In genomic region chr4:187608001-187608421, GRCh38 we compare ENCODE assay signal across 18 cellular contexts.
DNase-seq lines count a peak whose midpoint lies in the region; ATAC-seq and TF ChIP-seq lines count a peak whose summit lies in the region.
"Had no signal": no experiment of that assay in that cellular context is flagged by ENCODE, and none has a peak within 500 bp of the region (broad histone marks: within the 10 kb centered on the region; RNA-seq: fewer than 3 reads in every experiment).

No MANE protein-coding gene starts in this region.

- H3K9ac ChIP-seq in HCT116 (ENCODE audit: low read length) (no peak overlapping the region), SK-N-SH (no peak overlapping the region)

- no peak for TF ChIP-seq POLR2A in HCT116 (IDR thresholded peaks at IDR 0.05; ENCODE audit: borderline replicate concordance, extremely low read depth, insufficient read depth, insufficient read length)
- TF ChIP-seq POLR2A in upper lobe of left lung (IDR thresholded peaks at IDR 0.05): no peak
- TF ChIP-seq POLR2A in heart left ventricle (IDR thresholded peaks at IDR 0.05): no peak

- POLR2A ChIA-PET in HCT116 (lab: Charles Lee): interaction anchor here (0.7 kb wide), 1 partner anchor 11 kb away, joined by 4 read pairs; no protein-coding TSS in a partner anchor
- POLR2A ChIA-PET in SK-N-SH (lab: Yijun Ruan, JAX): no interaction called here

- H3K27me3 ChIP-seq in HCT116 (ENCODE audit: insufficient read depth, low read length) (no peaks in the 10 kb centered on the region), SK-N-SH (ENCODE audit: insufficient read depth) (no peaks in the 10 kb centered on the region), upper lobe of left lung (no peaks in the 10 kb centered on the region), heart left ventricle (peaks cover 0 to 12% (median 0%) of the 10 kb centered on the region in 9 donors)
- H3K27me3 ChIP-seq: neutrophil, tibial artery had no signal

- TF ChIP-seq RAD21 in HCT116 (IDR thresholded peaks at IDR 0.05; ENCODE audit: low read depth) (no peak), SK-N-SH (IDR thresholded peaks at IDR 0.05; ENCODE audit: low read length) (no peak)

- H3K9me2 ChIP-seq in HCT116 (ENCODE audit: insufficient read depth) (no peaks in the 10 kb centered on the region), SK-N-SH (no peaks in the 10 kb centered on the region)

- intact Hi-C loops in HCT116 (cut with micrococcal nuclease): loop anchor here (5.0 to 10.0 kb wide), 5 partner anchors 384 to 847 kb away; no protein-coding TSS in a partner anchor
- intact Hi-C loops in heart left ventricle (cut with DNase I): loop anchor here in 9 of 10 donors (5.0 to 10.0 kb wide), 5 partner anchors 883 to 1597 kb away; partner anchors contain the start of gene FAT1 (in 1 of the 9)

- H3F3A ChIP-seq in SK-N-SH (replicated peaks; ENCODE audit: insufficient read depth): peaks cover 13% of the 10 kb centered on the region

- no peak for ATAC-seq in HCT116
- ATAC-seq in upper lobe of left lung (ENCODE audit: low FRiP score in 2 of 2): no peak
- ATAC-seq in heart left ventricle: no peak
- ATAC-seq: GM12878 had no signal

- BruUV-seq in HCT116 (replicated peaks; lab: Mats Ljungman, UMichigan): no TSS peak

- in situ Hi-C loops in ACHN (cut with HindIII; ENCODE audit: low pct_ligation_motif_present, low pct_unique_long_range_greater_than_20kb, low sequenced_read_pairs): no loop called here

- peaks cover 2 to 21% of the 10 kb centered on the region in 2 experiments; a peak in 2 of 4 replicates for H3K4me1 ChIP-seq in HCT116 (ENCODE audit: control insufficient read depth in 1 of 2, insufficient read depth in 2 of 2, low read length in 2 of 2)
- peaks cover 0 to 19% of the 10 kb centered on the region in 2 experiments; a peak in 1 of 4 replicates for H3K4me1 ChIP-seq in SK-N-SH (ENCODE audit: control insufficient read depth in 1 of 2, insufficient read depth in 2 of 2, low read depth in 1 of 2, low read length in 1 of 2)
- peaks cover 0 to 5% (median 1%) of the 10 kb centered on the region in 4 donors for H3K4me1 ChIP-seq in upper lobe of left lung
- peaks cover 0 to 5% (median 0%) of the 10 kb centered on the region in 12 donors for H3K4me1 ChIP-seq in heart left ventricle

- H4K20me1 ChIP-seq in HCT116 (ENCODE audit: insufficient read depth) (no peaks in the 10 kb centered on the region), SK-N-SH (ENCODE audit: insufficient read depth) (no peaks in the 10 kb centered on the region)

- H3K36me3 ChIP-seq in HCT116 (ENCODE audit: control insufficient read depth in 1 of 2, insufficient read depth in 2 of 2, low read length in 2 of 2) (no peaks in the 10 kb centered on the region), SK-N-SH (replicated peaks in 1 of 2; ENCODE audit: control insufficient read depth in 1 of 2, insufficient read depth in 2 of 2, low read length in 1 of 2) (no peaks in the 10 kb centered on the region), upper lobe of left lung (no peaks in the 10 kb centered on the region), heart left ventricle (no peaks in the 10 kb centered on the region)
- H3K36me3 ChIP-seq: neutrophil, tibial artery had no signal

- H3K9me3 ChIP-seq in HCT116 (ENCODE audit: control insufficient read depth in 1 of 2, insufficient read depth in 1 of 2, low read depth in 1 of 2, low read length in 2 of 2) (no peaks in the 10 kb centered on the region), SK-N-SH (no peaks in the 10 kb centered on the region), upper lobe of left lung (no peaks in the 10 kb centered on the region), heart left ventricle (no peaks in the 10 kb centered on the region)
- H3K9me3 ChIP-seq: neutrophil, tibial artery had no signal

- RAD21 ChIA-PET in HCT116 (lab: Charles Lee; ENCODE audit: low non-redundant PET in 1 of 2, low total read pairs in 2 of 2, uncharacterized antibody in 2 of 2, unreplicated experiment in 2 of 2): no interaction called here

- H3K27ac ChIP-seq in HCT116 (ENCODE audit: low read depth, low read length): no peak overlapping the region
- H3K27ac ChIP-seq in SK-N-SH (ENCODE audit: low read depth in 2 of 2, low read length in 1 of 2): peak overlapping the region in 1 of 2 experiments; percentile 47; a peak in 2 of 4 replicates
- H3K27ac ChIP-seq in upper lobe of left lung: no peak overlapping the region
- H3K27ac ChIP-seq in heart left ventricle: no peak overlapping the region
- H3K27ac ChIP-seq: neutrophil, tibial artery had no signal

- H3K79me2 ChIP-seq in HCT116 (ENCODE audit: insufficient read depth, low read length) (no peaks in the 10 kb centered on the region), SK-N-SH (ENCODE audit: insufficient read depth) (no peaks in the 10 kb centered on the region)

- TF ChIP-seq CTCF in HCT116 (IDR thresholded peaks at IDR 0.05 in 2 of 3, conservative IDR thresholded peaks at IDR 0.05 in 1 of 3; ENCODE audit: borderline replicate concordance in 1 of 3, insufficient read depth in 1 of 3, low read depth in 2 of 3, low read length in 2 of 3): no peak
- TF ChIP-seq CTCF in SK-N-SH (IDR thresholded peaks at IDR 0.05): no peak
- no peak for TF ChIP-seq CTCF in upper lobe of left lung (IDR thresholded peaks at IDR 0.05)
- TF ChIP-seq CTCF in heart left ventricle (IDR thresholded peaks at IDR 0.05): no peak

- CTCF ChIA-PET in HCT116 (lab: Charles Lee): interaction anchor here (0.9 kb wide), 1 partner anchor 659 kb away, joined by 3 read pairs; no protein-coding TSS in a partner anchor
- CTCF ChIA-PET in SK-N-SH (lab: Yijun Ruan, JAX): interaction anchor here (1.0 to 2.3 kb wide), 4 partner anchors 9 to 1516 kb away, joined by 3 to 7 read pairs (median 4); no protein-coding TSS in a partner anchor

- DNase-seq in A172 (ENCODE audit: low spot score) (peak; percentile 52), HCT116 (ENCODE audit: low read depth, low spot score) (no peak), SK-N-SH (no peak), fibroblast of peridontal ligament (ENCODE audit: extremely low read depth) (peak; percentile 93), ACHN (no peak), upper lobe of left lung (no peak), heart left ventricle (no peak)
- DNase-seq in activated CD4-positive, alpha-beta T cell treated with anti-CD3 and anti-CD28 coated beads for 4 hours: no peak
- DNase-seq: activated CD4-positive, alpha-beta T cell treated with anti-CD3 and anti-CD28 coated beads for 1 hour; activated T-cell treated with anti-CD3 and anti-CD28 coated beads, Interleukin-2, amount 50 U/mL, for 24 hours; amniotic stem cell; effector CD8-positive, alpha-beta T cell; Karpas-422; NCI-H2107; T-helper 1 cell; tibial artery had no signal

- no peak overlapping the region for H3K4me3 ChIP-seq in HCT116 (replicated peaks in 1 of 2; ENCODE audit: low read depth in 1 of 2, low read length in 2 of 2)
- no peak overlapping the region for H3K4me3 ChIP-seq in SK-N-SH (ENCODE audit: low read depth in 2 of 2, low read length in 1 of 2)
- H3K4me3 ChIP-seq in upper lobe of left lung: no peak overlapping the region
- no peak overlapping the region for H3K4me3 ChIP-seq in heart left ventricle
- H3K4me3 ChIP-seq: GM12878, tibial artery had no signal

- peak in 1 of 2 experiments; percentile 76; a peak in 1 of 4 replicates for TF ChIP-seq EP300 in SK-N-SH (IDR thresholded peaks at IDR 0.05; ENCODE audit: borderline replicate concordance in 1 of 2, low read depth in 1 of 2, low read length in 1 of 2)
- TF ChIP-seq EP300 in upper lobe of left lung (IDR thresholded peaks at IDR 0.05): no peak

- H3K4me2 ChIP-seq in HCT116 (ENCODE audit: low read length): no peak overlapping the region
- H3K4me2 ChIP-seq in SK-N-SH: peak overlapping the region; percentile 59

- whole genome bisulfite sequencing in SK-N-SH (ENCODE audit: low lambda C conversion rate): 19% methylated on average over 1 of the region's 1 CpG
- 76 to 81% methylated on average over 1 of the region's 1 CpG for WGBS in upper lobe of left lung, 2 donors
- 87 to 91% (median 89%) methylated on average over 1 of the region's 1 CpG for WGBS in heart left ventricle, 4 donors

- peak overlapping the region; percentile 16 for H2AFZ ChIP-seq in HCT116 (ENCODE audit: low read depth, low read length, poor library complexity, severe bottlenecking)
- no peak overlapping the region for H2AFZ ChIP-seq in SK-N-SH (ENCODE audit: low read depth)

TF ChIP-seq in HCT116, 20 proteins besides CTCF, POLR2A, EP300 and RAD21:
- TF ChIP-seq SIN3A (IDR thresholded peaks at IDR 0.05; ENCODE audit: low read depth): no peak
- 0 out of 2 replicates have a peak, but pooled peaks have one; percentile 8 for TF ChIP-seq FOSL1 (IDR thresholded peaks at IDR 0.05; ENCODE audit: low read depth)

TF ChIP-seq in SK-N-SH, 30 proteins besides CTCF, POLR2A, EP300 and RAD21 (continues in another document):
- TF ChIP-seq JUND (IDR thresholded peaks at IDR 0.05) (peak; percentile 76), RXRA (IDR thresholded peaks at IDR 0.05; ENCODE audit: borderline replicate concordance, low read depth) (peak; percentile 51; the same call in 1 of the 2 replicates), FOXM1 (IDR thresholded peaks at IDR 0.05; ENCODE audit: low read depth) (no peak), GATA2 (CRISPR knock-in tag; IDR thresholded peaks at IDR 0.05) (no peak), SMC3 (IDR thresholded peaks at IDR 0.05; ENCODE audit: low read depth, low read length) (no peak), YY1 (IDR thresholded peaks at IDR 0.05; ENCODE audit: low read depth) (no peak), FOSL2 (IDR thresholded peaks at IDR 0.05; ENCODE audit: borderline replicate concordance, low read depth) (peak; percentile 83), USF1 (IDR thresholded peaks at IDR 0.05; ENCODE audit: borderline replicate concordance, low read depth) (no peak), EZH2phosphoT487 (IDR thresholded peaks at IDR 0.05; ENCODE audit: borderline replicate concordance, low read depth) (no peak), RCOR1 (IDR thresholded peaks at IDR 0.05; ENCODE audit: low read length) (0 out of 2 replicates have a peak, but pooled peaks have one; percentile 11), PBX3 (IDR thresholded peaks at IDR 0.05) (peak; percentile 83)

Comparison
In these comparisons a context has a peak if more than half of its experiments do, and no peak if none do; other contexts are left out.
1. DNase-seq: peak in A172 (single experiment) and fibroblast of peridontal ligament (single experiment); none in HCT116 (single experiment), SK-N-SH (single experiment), ACHN (single experiment), upper lobe of left lung (0 of 2), heart left ventricle (0 of 5) and activated CD4-positive, alpha-beta T cell treated with anti-CD3 and anti-CD28 coated beads for 4 hours (0 of 2).